14 cellular contexts compared by ENCODE assay signal in genomic region chr20:11766961-11767360, GRCh38.
DNase-seq lines count a peak whose midpoint lies in the region; FAIRE-seq and TF ChIP-seq lines count a peak whose summit lies in the region.
"Had no signal": no experiment of that assay in that cellular context is flagged by ENCODE, and none has a peak within 500 bp of the region (broad histone marks: within the 10 kb centered on the region; RNA-seq: fewer than 3 reads in every experiment).

No MANE protein-coding gene starts in this region.

- H2BK12ac ChIP-seq in H1 (ENCODE audit: low read depth, low read length): no peak overlapping the region; the same call in 1 of the 2 replicates
- H2BK12ac ChIP-seq in neuronal stem cell (ENCODE audit: low read length): no peak overlapping the region

- H3K27ac ChIP-seq in H1 (ENCODE audit: low read depth, low read length) (no peak overlapping the region), neuronal stem cell (replicated peaks; ENCODE audit: low read length) (no peak overlapping the region), colonic mucosa (no peak overlapping the region)
- H3K27ac ChIP-seq: brain microvascular endothelial cell had no signal

- H4K91ac ChIP-seq in H1 (replicated peaks; ENCODE audit: insufficient read length, low read length) (no peak overlapping the region), neuronal stem cell (ENCODE audit: low read depth, low read length, poor library complexity) (no peak overlapping the region)

- H2BK120ac ChIP-seq in H1 (replicated peaks; ENCODE audit: low read depth, low read length): no peak overlapping the region
- H2BK120ac ChIP-seq in neuronal stem cell (ENCODE audit: low read depth, low read length): no peak overlapping the region

- H3K27me3 ChIP-seq in H1 (replicated peaks in 1 of 4; ENCODE audit: control insufficient read depth in 3 of 4, extremely low read depth in 1 of 4, insufficient read depth in 3 of 4, low read length in 3 of 4): no peaks in the 10 kb centered on the region; a peak in 1 of 7 replicates
- H3K27me3 ChIP-seq in neuronal stem cell (ENCODE audit: control insufficient read depth in 3 of 3, insufficient read depth in 3 of 3, low read depth in 1 of 3, low read length in 3 of 3): no peaks in the 10 kb centered on the region
- no peaks in the 10 kb centered on the region for H3K27me3 ChIP-seq in colonic mucosa
- H3K27me3 ChIP-seq: brain microvascular endothelial cell had no signal

- H3K4me3 ChIP-seq in H1 (ENCODE audit: extremely low read depth in 1 of 4, insufficient read depth in 2 of 4, low read depth in 3 of 4, low read length in 4 of 4) (no peak overlapping the region), neuronal stem cell (ENCODE audit: low read length in 2 of 2) (no peak overlapping the region), colonic mucosa (no peak overlapping the region)
- H3K4me3 ChIP-seq: lung had no signal

- H3K4me2 ChIP-seq in H1 (ENCODE audit: insufficient read depth in 1 of 2, low read depth in 2 of 2, low read length in 2 of 2): peak overlapping the region; percentile 6 to 36; a peak in 2 of 4 replicates
- H3K4me2 ChIP-seq in neuronal stem cell (ENCODE audit: insufficient read depth, low read length, poor library complexity, severe bottlenecking): no peak overlapping the region

- H4K8ac ChIP-seq in H1 (ENCODE audit: extremely low read depth, insufficient read depth, low read length): no peak overlapping the region
- H4K8ac ChIP-seq in neuronal stem cell (ENCODE audit: low read depth, low read length): no peak overlapping the region

- H2BK15ac ChIP-seq in H1 (ENCODE audit: low read length): no peak overlapping the region
- H2BK15ac ChIP-seq in neuronal stem cell (ENCODE audit: low read length): no peak overlapping the region

- POLR2A ChIA-PET in H1 (lab: Charles Lee; ENCODE audit: partially characterized antibody): no interaction called here

- H2AFZ ChIP-seq in H1 (ENCODE audit: low read length) (no peak overlapping the region), neuronal stem cell (ENCODE audit: low read length) (no peak overlapping the region)

- H3K56ac ChIP-seq in H1 (replicated peaks; ENCODE audit: insufficient read length, low read depth, low read length): no peak overlapping the region

- CTCF ChIA-PET in H1 (lab: Charles Lee; ENCODE audit: partially characterized antibody): interaction anchor here (0.8 to 1.0 kb wide), 3 partner anchors 12 to 51 kb away, joined by 3 to 5 read pairs (median 3); no protein-coding TSS in a partner anchor

- H2AK5ac ChIP-seq in H1 (ENCODE audit: low read depth, low read length) (no peak overlapping the region), neuronal stem cell (ENCODE audit: low read depth, low read length) (no peak overlapping the region)

- H4K20me1 ChIP-seq in H1 (replicated peaks in 1 of 2; ENCODE audit: control insufficient read depth in 1 of 2, insufficient read depth in 2 of 2, low read length in 2 of 2): no peaks in the 10 kb centered on the region

- intact Hi-C loops in colonic mucosa (cut with DNase I): no loop called here

- no peaks in the 10 kb centered on the region for H3K79me2 ChIP-seq in H1 (ENCODE audit: control insufficient read depth in 1 of 2, insufficient read depth in 2 of 2, low read length in 2 of 2)

- no peak for TF ChIP-seq RAD21 in H1 (IDR thresholded peaks at IDR 0.05 in 1 of 2, conservative IDR thresholded peaks at IDR 0.05 in 1 of 2; ENCODE audit: low read depth in 2 of 2, low read length in 2 of 2)

- H3K18ac ChIP-seq in H1 (ENCODE audit: extremely low read depth, low read length): no peak overlapping the region
- H3K18ac ChIP-seq in neuronal stem cell (ENCODE audit: low read length): no peak overlapping the region

- H3K14ac ChIP-seq in H1 (ENCODE audit: insufficient read length) (no peak overlapping the region), neuronal stem cell (ENCODE audit: low read length) (no peak overlapping the region)

- H3K23me2 ChIP-seq in H1 (ENCODE audit: low read depth, low read length): no peaks in the 10 kb centered on the region

- DNase-seq in NCI-H146 (lab: John Stamatoyannopoulos, UW) (peak; percentile 14), NCI-H146 treated with DMSO at 0.1 percent for 48 hours (lab: John Stamatoyannopoulos, UW; ENCODE audit: unreplicated experiment) (no peak), NCI-H345 (lab: John Stamatoyannopoulos, UW) (peak; percentile 64), H1 (ENCODE audit: low read depth in 1 of 2, low spot score in 2 of 2) (peak in 1 of 2 experiments; percentile 79), renal cortical epithelial cell (ENCODE audit: low read depth) (peak; percentile 50), neuronal stem cell (ENCODE audit: low spot score) (no peak), colonic mucosa (no peak)
- DNase-seq in activated T-cell treated with anti-CD3 and anti-CD28 coated beads, Interleukin-2, amount 50 U/mL, for 1 hour: no peak
- DNase-seq: 8988T; brain microvascular endothelial cell; Caco-2; nucleus accumbens; stimulated activated CD4-positive, alpha-beta T cell treated with anti-CD3 and anti-CD28 coated beads, Interleukin-15, amount 100 ng/mL, for 24 hours had no signal

- no peak for TF ChIP-seq EP300 in H1 (IDR thresholded peaks at IDR 0.05; ENCODE audit: borderline replicate concordance in 1 of 2, low read depth in 2 of 2, low read length in 2 of 2)

- TF ChIP-seq POLR2A in H1 (IDR thresholded peaks at IDR 0.05; ENCODE audit: control extremely low read depth in 1 of 2, low read depth in 2 of 2, low read length in 2 of 2): no peak

- H3K9me3 ChIP-seq in H1 (ENCODE audit: insufficient read depth in 2 of 2, low read depth in 1 of 2, low read length in 1 of 2) (no peaks in the 10 kb centered on the region), neuronal stem cell (replicated peaks in 1 of 2; ENCODE audit: control insufficient read depth in 2 of 2, insufficient read depth in 1 of 2, low read depth in 1 of 2, low read length in 2 of 2) (no peaks in the 10 kb centered on the region), colonic mucosa (no peaks in the 10 kb centered on the region)

- H3K4me1 ChIP-seq in H1 (replicated peaks in 1 of 4; ENCODE audit: control insufficient read depth in 3 of 4, insufficient read depth in 4 of 4, low read length in 3 of 4): peaks cover 3 to 15% (median 5%) of the 10 kb centered on the region in 4 experiments; a peak in 5 of 7 replicates
- peaks cover 0 to 10% of the 10 kb centered on the region in 2 donors for H3K4me1 ChIP-seq in neuronal stem cell (ENCODE audit: control insufficient read depth in 2 of 2, insufficient read depth in 1 of 2, low read depth in 1 of 2, low read length in 2 of 2)
- H3K4me1 ChIP-seq in colonic mucosa: no peaks in the 10 kb centered on the region

- no peak overlapping the region for H3K9ac ChIP-seq in H1 (replicated peaks in 1 of 4; ENCODE audit: extremely low read depth in 1 of 4, low read depth in 3 of 4, low read length in 3 of 4)
- H3K9ac ChIP-seq in neuronal stem cell (ENCODE audit: low read depth, low read length, poor library complexity): no peak overlapping the region
- no peak overlapping the region for H3K9ac ChIP-seq in colonic mucosa (ENCODE audit: low read depth in 2 of 2, low read length in 2 of 2)

- no peak overlapping the region for H3K4ac ChIP-seq in H1 (replicated peaks; ENCODE audit: insufficient read length, low read depth, low read length)
- no peak overlapping the region for H3K4ac ChIP-seq in neuronal stem cell (ENCODE audit: low read length)

- H3K79me1 ChIP-seq in H1 (ENCODE audit: low read depth, low read length) (no peaks in the 10 kb centered on the region), neuronal stem cell (ENCODE audit: low read depth, low read length) (no peaks in the 10 kb centered on the region)

- no peak for FAIRE-seq in H1 (lab: Jason Lieb, UNC)

- H3K23ac ChIP-seq in H1 (ENCODE audit: insufficient read length) (no peak overlapping the region), neuronal stem cell (ENCODE audit: low read depth, low read length, poor library complexity) (no peak overlapping the region)

- TF ChIP-seq CTCF in H1 (IDR thresholded peaks at IDR 0.05; ENCODE audit: control extremely low read depth in 1 of 3, insufficient read depth in 1 of 3, low read depth in 1 of 3, low read length in 3 of 3) (no peak), colonic mucosa (IDR thresholded peaks at IDR 0.05) (no peak)

- WGBS in H1 (ENCODE audit: extremely low coverage in 1 of 2, insufficient coverage in 1 of 2, insufficient read length in 1 of 2, insufficient replicate concordance in 2 of 2, low coverage in 1 of 2, low lambda C conversion rate in 2 of 2, missing lambda C conversion rate in 1 of 2), 2 experiments: 25% methylated on average over 6 of the region's 6 CpGs; no CpG with 5 or more reads in 1 of the 2 experiments
- no CpG with 5 or more reads among the region's 6 CpGs for WGBS in neuronal stem cell (ENCODE audit: extremely low coverage in 2 of 2, insufficient read length in 2 of 2, insufficient replicate concordance in 1 of 2), 2 donors

- H4K5ac ChIP-seq in H1 (ENCODE audit: insufficient read length, low read depth, low read length): no peak overlapping the region

- H2BK20ac ChIP-seq in H1 (ENCODE audit: low read length): no peak overlapping the region

- H2BK5ac ChIP-seq in H1 (ENCODE audit: low read depth, low read length) (no peak overlapping the region), neuronal stem cell (ENCODE audit: low read length) (no peak overlapping the region)

- H3K36me3 ChIP-seq in H1 (ENCODE audit: control insufficient read depth in 2 of 4, insufficient read depth in 4 of 4, low read length in 3 of 4) (no peaks in the 10 kb centered on the region), neuronal stem cell (replicated peaks in 1 of 2; ENCODE audit: control insufficient read depth in 2 of 2, insufficient read depth in 2 of 2, low read length in 2 of 2) (no peaks in the 10 kb centered on the region), colonic mucosa (no peaks in the 10 kb centered on the region)
- H3K36me3 ChIP-seq: brain microvascular endothelial cell had no signal

TF ChIP-seq in H1, 55 proteins besides CTCF, POLR2A, EP300 and RAD21 (continues in another document):
- TF ChIP-seq ATF2 (IDR thresholded peaks at IDR 0.05; ENCODE audit: low read length) (no peak), TBP (IDR thresholded peaks at IDR 0.05; ENCODE audit: low read depth, low read length) (no peak)
- TF ChIP-seq, protein P1, sequence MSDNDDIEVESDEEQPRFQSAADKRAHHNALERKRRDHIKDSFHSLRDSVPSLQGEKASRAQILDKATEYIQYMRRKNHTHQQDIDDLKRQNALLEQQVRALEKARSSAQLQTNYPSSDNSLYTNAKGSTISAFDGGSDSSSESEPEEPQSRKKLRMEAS (IDR thresholded peaks at IDR 0.05): no peak

Comparison
In these comparisons a context has a peak if more than half of its experiments do, and no peak if none do; other contexts are left out.
1. DNase-seq: peak in NCI-H146 (single experiment), NCI-H345 (single experiment) and renal cortical epithelial cell (single experiment); none in NCI-H146 treated with DMSO at 0.1 percent for 48 hours (single experiment), activated T-cell treated with anti-CD3 and anti-CD28 coated beads, Interleukin-2, amount 50 U/mL, for 1 hour (single experiment), neuronal stem cell (single experiment) and colonic mucosa (single experiment).